ENCODE assay signal across 25 cellular contexts in genomic region chr15:48899793-48900192, GRCh38.
"Had no signal": no experiment of that assay in that cellular context is flagged by ENCODE, and none has a peak within 500 bp of the region (broad histone marks: within the 10 kb centered on the region; RNA-seq: fewer than 3 reads in every experiment).

No MANE protein-coding gene starts in this region.

- H3K9me3 Mint-ChIP-seq: dendritic cell treated with granulocyte-macrophage colony-stimulating factor and Interleukin-4, amounts not matched to agents 40 ng/mL and 50 ng/mL, for 4 days; mesothelial cell of epicardium; naive B cell; nephron progenitor cell; stimulated activated memory B cell treated with anti-CD40 and anti-IgM and Interleukin-4, amounts not matched to agents 10 μg/mL and 1 μg/mL and 100 μg/mL, for 72 hours had no signal

- ATAC-seq: gastrocnemius medialis; left lobe of liver; mucosa of descending colon; right cardiac atrium; stimulated activated memory B cell treated with anti-CD40 and anti-IgM and Interleukin-4, amounts not matched to agents 10 μg/mL and 1 μg/mL and 100 μg/mL, for 72 hours; stimulated activated naive CD8-positive, alpha-beta T cell treated with anti-CD3 and anti-CD28 coated beads, Interleukin-15, Interleukin-2, amounts not matched to agents 100 U/mL and 50 U/mL, for 24 hours had no signal

- H3K36me3 Mint-ChIP-seq: mesothelial cell of epicardium; naive B cell; stimulated activated memory B cell treated with anti-CD40 and anti-IgM and Interleukin-4, amounts not matched to agents 10 μg/mL and 1 μg/mL and 100 μg/mL, for 72 hours had no signal

- H3K36me3 ChIP-seq: colonic mucosa, gastrocnemius medialis, prostate gland, sigmoid colon, tibial artery, upper lobe of left lung had no signal

- H3K27ac Mint-ChIP-seq: dendritic cell treated with granulocyte-macrophage colony-stimulating factor and Interleukin-4, amounts not matched to agents 40 ng/mL and 50 ng/mL, for 4 days; mesothelial cell of epicardium; naive B cell; nephron progenitor cell; stimulated activated memory B cell treated with anti-CD40 and anti-IgM and Interleukin-4, amounts not matched to agents 10 μg/mL and 1 μg/mL and 100 μg/mL, for 72 hours had no signal

- H3K4me3 Mint-ChIP-seq: dendritic cell treated with granulocyte-macrophage colony-stimulating factor and Interleukin-4, amounts not matched to agents 40 ng/mL and 50 ng/mL, for 4 days; mesothelial cell of epicardium; naive B cell; nephron progenitor cell; stimulated activated memory B cell treated with anti-CD40 and anti-IgM and Interleukin-4, amounts not matched to agents 10 μg/mL and 1 μg/mL and 100 μg/mL, for 72 hours had no signal

- H3K9me3 ChIP-seq: colonic mucosa, gastrocnemius medialis, mucosa of descending colon, prostate gland, sigmoid colon, testis, tibial artery, upper lobe of left lung had no signal

- H3K27me3 ChIP-seq: colonic mucosa, testis, tibial artery, upper lobe of left lung had no signal

- H3K4me1 ChIP-seq: colonic mucosa, prostate gland, sigmoid colon had no signal

- H3K4me1 Mint-ChIP-seq: naive B cell; stimulated activated memory B cell treated with anti-CD40 and anti-IgM and Interleukin-4, amounts not matched to agents 10 μg/mL and 1 μg/mL and 100 μg/mL, for 72 hours had no signal

- DNase-seq: colonic mucosa; effector memory CD4-positive, alpha-beta T cell; gastrocnemius medialis; head of caudate nucleus; kidney; mesenchymal stem cell; mucosa of descending colon; naive B cell; nephron progenitor cell; nucleus accumbens; right cardiac atrium; sigmoid colon; stimulated activated CD4-positive, alpha-beta T cell treated with anti-CD3 and anti-CD28 coated beads, Interleukin-2, amount 100 ng/mL, for 24 hours; stimulated activated CD4-positive, alpha-beta T cell treated with anti-CD3 and anti-CD28 coated beads, Interleukin-4, amount 100 ng/mL, for 24 hours; stimulated activated naive CD8-positive, alpha-beta T cell treated with anti-CD3 and anti-CD28 coated beads, Interleukin-15, Interleukin-2, amounts not matched to agents 100 U/mL and 50 U/mL, for 24 hours; substantia nigra; testis; tibial artery; upper lobe of left lung had no signal

- H3K27ac ChIP-seq: colonic mucosa, gastrocnemius medialis, prostate gland, sigmoid colon, tibial artery, upper lobe of left lung had no signal

- H3K4me3 ChIP-seq: colonic mucosa, gastrocnemius medialis, lung, mucosa of descending colon, prostate gland, sigmoid colon, testis, tibial artery, upper lobe of left lung had no signal
